Comparison of ENCODE assay signal across 1 cellular context in the genomic region with DNA sequence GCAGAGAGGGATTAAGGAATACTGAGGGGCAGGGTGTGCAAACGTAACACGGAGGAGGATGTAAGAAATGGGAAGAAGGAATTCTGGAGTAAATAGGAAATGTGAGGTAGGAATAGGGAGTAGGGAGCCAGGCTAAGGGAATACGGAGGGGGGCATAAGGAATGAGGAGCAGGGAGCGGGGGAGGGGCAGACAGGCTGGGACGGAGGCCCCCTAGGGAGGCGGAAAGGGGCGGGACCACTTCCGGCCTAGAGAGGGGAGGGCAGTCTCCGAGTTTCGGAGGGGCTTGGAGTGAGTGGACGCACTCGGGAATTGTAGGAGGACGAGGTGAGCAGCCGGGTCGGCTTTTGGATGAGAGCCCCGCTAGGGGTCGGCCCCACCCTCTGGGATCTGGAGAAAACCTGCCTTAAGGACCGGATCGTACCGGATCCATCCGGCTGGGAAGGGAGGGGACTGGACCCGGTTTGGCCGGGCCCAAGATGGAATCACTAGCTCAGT.
TF ChIP-seq lines count a peak whose summit lies in the region.

No MANE protein-coding gene starts in this region.

TF ChIP-seq in HEK293, 187 proteins besides CTCF, POLR2A, EP300 and RAD21 (continued from another document and continues in another):
- TF ChIP-seq EGR2 (tag by site-specific recombination; IDR thresholded peaks at IDR 0.05; ENCODE audit: low read depth) (0 out of 2 replicates have a peak, but pooled peaks have one; percentile 17), BCL11A (tag by site-specific recombination; IDR thresholded peaks at IDR 0.05; ENCODE audit: low read depth) (0 out of 2 replicates have a peak, but pooled peaks have one; percentile 16), ZBTB44 (tag by site-specific recombination; IDR thresholded peaks at IDR 0.05) (no peak), GLI4 (tag by site-specific recombination; IDR thresholded peaks at IDR 0.05) (no peak), ZNF677 (tag by site-specific recombination; IDR thresholded peaks at IDR 0.05) (no peak), ZNF600 (tag by site-specific recombination; IDR thresholded peaks at IDR 0.05) (peak; percentile 84), ZNF138 (tag by site-specific recombination; IDR thresholded peaks at IDR 0.05; ENCODE audit: borderline replicate concordance) (no peak), ZNF548 (tag by site-specific recombination; IDR thresholded peaks at IDR 0.05) (no peak), ZNF112 (tag by site-specific recombination; IDR thresholded peaks at IDR 0.05) (no peak), ZNF596 (tag by site-specific recombination; IDR thresholded peaks at IDR 0.05) (no peak), ZNF155 (tag by site-specific recombination; IDR thresholded peaks at IDR 0.05) (no peak), ZNF76 (tag by site-specific recombination; IDR thresholded peaks at IDR 0.05; ENCODE audit: borderline replicate concordance, low read depth) (peak; percentile 55; the same call in 1 of the 2 replicates), OSR2 (tag by site-specific recombination; IDR thresholded peaks at IDR 0.05) (no peak), HOXD13 (CRISPR knock-in tag; IDR thresholded peaks at IDR 0.05; ENCODE audit: borderline replicate concordance) (no peak), SP7 (tag by site-specific recombination; IDR thresholded peaks at IDR 0.05) (peak; percentile 51), KLF8 (tag by site-specific recombination; IDR thresholded peaks at IDR 0.05) (peak; percentile 69), ZNF560 (tag by site-specific recombination; IDR thresholded peaks at IDR 0.05; ENCODE audit: borderline replicate concordance) (no peak), ZFP3 (tag by site-specific recombination; IDR thresholded peaks at IDR 0.05; ENCODE audit: low read depth) (no peak), ZNF140 (tag by site-specific recombination; IDR thresholded peaks at IDR 0.05) (no peak), ZNF221 (tag by site-specific recombination; IDR thresholded peaks at IDR 0.05; ENCODE audit: borderline replicate concordance) (no peak), PRDM4 (tag by site-specific recombination; IDR thresholded peaks at IDR 0.05) (no peak), ZEB2 (tag by site-specific recombination; IDR thresholded peaks at IDR 0.05) (0 out of 2 replicates have a peak, but pooled peaks have one; percentile 24), ZNF639 (tag by site-specific recombination; IDR thresholded peaks at IDR 0.05) (peak; percentile 23; the same call in 1 of the 2 replicates), GLIS2 (tag by site-specific recombination; IDR thresholded peaks at IDR 0.05) (peak; percentile 79), ZNF335 (tag by site-specific recombination; conservative IDR thresholded peaks at IDR 0.05) (peak; percentile 77), ZNF423 (tag by site-specific recombination; IDR thresholded peaks at IDR 0.05) (peak; percentile 48; the same call in 1 of the 2 replicates), BCL11B (tag by site-specific recombination; IDR thresholded peaks at IDR 0.05; ENCODE audit: low read depth) (no peak), ZBTB7A (tag by site-specific recombination; IDR thresholded peaks at IDR 0.05; ENCODE audit: low read depth) (peak; percentile 11; the same call in 1 of the 2 replicates), ZFP69B (tag by site-specific recombination; IDR thresholded peaks at IDR 0.05) (0 out of 2 replicates have a peak, but pooled peaks have one; percentile 79), ZNF701 (tag by site-specific recombination; IDR thresholded peaks at IDR 0.05) (no peak), ZNF623 (tag by site-specific recombination; IDR thresholded peaks at IDR 0.05) (no peak)
- TF ChIP-seq, protein P1, sequence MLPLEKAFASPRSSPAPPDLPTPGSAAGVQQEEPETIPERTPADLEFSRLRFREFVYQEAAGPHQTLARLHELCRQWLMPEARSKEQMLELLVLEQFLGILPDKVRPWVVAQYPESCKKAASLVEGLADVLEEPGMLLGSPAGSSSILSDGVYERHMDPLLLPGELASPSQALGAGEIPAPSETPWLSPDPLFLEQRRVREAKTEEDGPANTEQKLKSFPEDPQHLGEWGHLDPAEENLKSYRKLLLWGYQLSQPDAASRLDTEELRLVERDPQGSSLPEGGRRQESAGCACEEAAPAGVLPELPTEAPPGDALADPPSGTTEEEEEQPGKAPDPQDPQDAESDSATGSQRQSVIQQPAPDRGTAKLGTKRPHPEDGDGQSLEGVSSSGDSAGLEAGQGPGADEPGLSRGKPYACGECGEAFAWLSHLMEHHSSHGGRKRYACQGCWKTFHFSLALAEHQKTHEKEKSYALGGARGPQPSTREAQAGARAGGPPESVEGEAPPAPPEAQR (tag by site-specific recombination; IDR thresholded peaks at IDR 0.05): no peak
- TF ChIP-seq, protein P2, sequence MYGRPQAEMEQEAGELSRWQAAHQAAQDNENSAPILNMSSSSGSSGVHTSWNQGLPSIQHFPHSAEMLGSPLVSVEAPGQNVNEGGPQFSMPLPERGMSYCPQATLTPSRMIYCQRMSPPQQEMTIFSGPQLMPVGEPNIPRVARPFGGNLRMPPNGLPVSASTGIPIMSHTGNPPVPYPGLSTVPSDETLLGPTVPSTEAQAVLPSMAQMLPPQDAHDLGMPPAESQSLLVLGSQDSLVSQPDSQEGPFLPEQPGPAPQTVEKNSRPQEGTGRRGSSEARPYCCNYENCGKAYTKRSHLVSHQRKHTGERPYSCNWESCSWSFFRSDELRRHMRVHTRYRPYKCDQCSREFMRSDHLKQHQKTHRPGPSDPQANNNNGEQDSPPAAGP (tag by site-specific recombination; IDR thresholded peaks at IDR 0.05): no peak; the same call in 1 of the 2 replicates
- TF ChIP-seq, protein P3, sequence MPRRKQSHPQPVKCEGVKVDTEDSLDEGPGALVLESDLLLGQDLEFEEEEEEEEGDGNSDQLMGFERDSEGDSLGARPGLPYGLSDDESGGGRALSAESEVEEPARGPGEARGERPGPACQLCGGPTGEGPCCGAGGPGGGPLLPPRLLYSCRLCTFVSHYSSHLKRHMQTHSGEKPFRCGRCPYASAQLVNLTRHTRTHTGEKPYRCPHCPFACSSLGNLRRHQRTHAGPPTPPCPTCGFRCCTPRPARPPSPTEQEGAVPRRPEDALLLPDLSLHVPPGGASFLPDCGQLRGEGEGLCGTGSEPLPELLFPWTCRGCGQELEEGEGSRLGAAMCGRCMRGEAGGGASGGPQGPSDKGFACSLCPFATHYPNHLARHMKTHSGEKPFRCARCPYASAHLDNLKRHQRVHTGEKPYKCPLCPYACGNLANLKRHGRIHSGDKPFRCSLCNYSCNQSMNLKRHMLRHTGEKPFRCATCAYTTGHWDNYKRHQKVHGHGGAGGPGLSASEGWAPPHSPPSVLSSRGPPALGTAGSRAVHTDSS (tag by site-specific recombination; IDR thresholded peaks at IDR 0.05): no peak
- TF ChIP-seq, protein P4, sequence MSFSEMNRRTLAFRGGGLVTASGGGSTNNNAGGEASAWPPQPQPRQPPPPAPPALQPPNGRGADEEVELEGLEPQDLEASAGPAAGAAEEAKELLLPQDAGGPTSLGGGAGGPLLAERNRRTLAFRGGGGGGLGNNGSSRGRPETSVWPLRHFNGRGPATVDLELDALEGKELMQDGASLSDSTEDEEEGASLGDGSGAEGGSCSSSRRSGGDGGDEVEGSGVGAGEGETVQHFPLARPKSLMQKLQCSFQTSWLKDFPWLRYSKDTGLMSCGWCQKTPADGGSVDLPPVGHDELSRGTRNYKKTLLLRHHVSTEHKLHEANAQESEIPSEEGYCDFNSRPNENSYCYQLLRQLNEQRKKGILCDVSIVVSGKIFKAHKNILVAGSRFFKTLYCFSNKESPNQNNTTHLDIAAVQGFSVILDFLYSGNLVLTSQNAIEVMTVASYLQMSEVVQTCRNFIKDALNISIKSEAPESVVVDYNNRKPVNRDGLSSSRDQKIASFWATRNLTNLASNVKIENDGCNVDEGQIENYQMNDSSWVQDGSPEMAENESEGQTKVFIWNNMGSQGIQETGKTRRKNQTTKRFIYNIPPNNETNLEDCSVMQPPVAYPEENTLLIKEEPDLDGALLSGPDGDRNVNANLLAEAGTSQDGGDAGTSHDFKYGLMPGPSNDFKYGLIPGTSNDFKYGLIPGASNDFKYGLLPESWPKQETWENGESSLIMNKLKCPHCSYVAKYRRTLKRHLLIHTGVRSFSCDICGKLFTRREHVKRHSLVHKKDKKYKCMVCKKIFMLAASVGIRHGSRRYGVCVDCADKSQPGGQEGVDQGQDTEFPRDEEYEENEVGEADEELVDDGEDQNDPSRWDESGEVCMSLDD (tag by site-specific recombination; IDR thresholded peaks at IDR 0.05): peak; percentile 69; the same call in 1 of the 2 replicates
- TF ChIP-seq, protein P5, sequence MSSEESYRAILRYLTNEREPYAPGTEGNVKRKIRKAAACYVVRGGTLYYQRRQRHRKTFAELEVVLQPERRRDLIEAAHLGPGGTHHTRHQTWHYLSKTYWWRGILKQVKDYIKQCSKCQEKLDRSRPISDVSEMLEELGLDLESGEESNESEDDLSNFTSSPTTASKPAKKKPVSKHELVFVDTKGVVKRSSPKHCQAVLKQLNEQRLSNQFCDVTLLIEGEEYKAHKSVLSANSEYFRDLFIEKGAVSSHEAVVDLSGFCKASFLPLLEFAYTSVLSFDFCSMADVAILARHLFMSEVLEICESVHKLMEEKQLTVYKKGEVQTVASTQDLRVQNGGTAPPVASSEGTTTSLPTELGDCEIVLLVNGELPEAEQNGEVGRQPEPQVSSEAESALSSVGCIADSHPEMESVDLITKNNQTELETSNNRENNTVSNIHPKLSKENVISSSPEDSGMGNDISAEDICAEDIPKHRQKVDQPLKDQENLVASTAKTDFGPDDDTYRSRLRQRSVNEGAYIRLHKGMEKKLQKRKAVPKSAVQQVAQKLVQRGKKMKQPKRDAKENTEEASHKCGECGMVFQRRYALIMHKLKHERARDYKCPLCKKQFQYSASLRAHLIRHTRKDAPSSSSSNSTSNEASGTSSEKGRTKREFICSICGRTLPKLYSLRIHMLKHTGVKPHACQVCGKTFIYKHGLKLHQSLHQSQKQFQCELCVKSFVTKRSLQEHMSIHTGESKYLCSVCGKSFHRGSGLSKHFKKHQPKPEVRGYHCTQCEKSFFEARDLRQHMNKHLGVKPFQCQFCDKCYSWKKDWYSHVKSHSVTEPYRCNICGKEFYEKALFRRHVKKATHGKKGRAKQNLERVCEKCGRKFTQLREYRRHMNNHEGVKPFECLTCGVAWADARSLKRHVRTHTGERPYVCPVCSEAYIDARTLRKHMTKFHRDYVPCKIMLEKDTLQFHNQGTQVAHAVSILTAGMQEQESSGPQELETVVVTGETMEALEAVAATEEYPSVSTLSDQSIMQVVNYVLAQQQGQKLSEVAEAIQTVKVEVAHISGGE (tag by site-specific recombination; conservative IDR thresholded peaks at IDR 0.05; ENCODE audit: low read depth): peak; percentile 77
- TF ChIP-seq, protein P6, sequence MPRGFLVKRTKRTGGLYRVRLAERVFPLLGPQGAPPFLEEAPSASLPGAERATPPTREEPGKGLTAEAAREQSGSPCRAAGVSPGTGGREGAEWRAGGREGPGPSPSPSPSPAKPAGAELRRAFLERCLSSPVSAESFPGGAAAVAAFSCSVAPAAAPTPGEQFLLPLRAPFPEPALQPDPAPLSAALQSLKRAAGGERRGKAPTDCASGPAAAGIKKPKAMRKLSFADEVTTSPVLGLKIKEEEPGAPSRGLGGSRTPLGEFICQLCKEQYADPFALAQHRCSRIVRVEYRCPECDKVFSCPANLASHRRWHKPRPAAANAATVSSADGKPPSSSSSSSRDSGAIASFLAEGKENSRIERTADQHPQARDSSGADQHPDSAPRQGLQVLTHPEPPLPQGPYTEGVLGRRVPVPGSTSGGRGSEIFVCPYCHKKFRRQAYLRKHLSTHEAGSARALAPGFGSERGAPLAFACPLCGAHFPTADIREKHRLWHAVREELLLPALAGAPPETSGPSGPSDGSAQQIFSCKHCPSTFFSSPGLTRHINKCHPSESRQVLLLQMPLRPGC (tag by site-specific recombination; IDR thresholded peaks at IDR 0.05): 0 out of 2 replicates have a peak, but pooled peaks have one; percentile 24
